19 cellular contexts compared by ENCODE assay signal in the genomic region with DNA sequence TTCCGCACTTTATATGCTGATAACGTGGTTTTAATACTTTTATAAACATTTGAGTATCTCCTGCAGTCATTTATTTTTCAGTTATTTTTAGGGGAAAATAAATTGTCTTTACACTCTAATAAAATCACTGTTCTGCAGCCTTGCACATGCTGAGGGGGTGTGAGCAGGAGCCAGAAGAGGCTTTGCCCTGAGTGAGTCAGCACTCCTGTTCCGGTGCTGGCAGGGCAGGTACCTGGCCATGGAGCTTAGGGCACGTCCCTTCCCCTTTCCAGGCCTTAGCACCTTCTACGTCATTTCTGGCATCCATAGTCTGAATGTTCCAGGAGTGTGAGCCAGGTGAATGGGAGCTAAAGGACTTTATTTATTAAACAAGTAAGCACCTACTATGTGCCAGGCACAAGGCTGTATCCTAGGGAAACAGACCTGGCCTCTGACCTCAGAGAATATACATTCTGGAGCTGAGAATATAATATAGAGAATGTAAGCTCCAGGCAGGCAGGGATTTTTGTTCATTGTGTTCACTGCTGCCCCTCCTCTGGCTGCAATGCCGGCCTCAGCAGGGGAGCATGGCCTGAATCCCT.
DNase-seq lines count a peak whose midpoint lies in the region; ATAC-seq and TF ChIP-seq lines count a peak whose summit lies in the region.
"Had no signal": no experiment of that assay in that cellular context is flagged by ENCODE, and none has a peak within 500 bp of the region (broad histone marks: within the 10 kb centered on the region; RNA-seq: fewer than 3 reads in every experiment).

No MANE protein-coding gene starts in this region.

- peak overlapping the region; percentile 66 for H3K27ac ChIP-seq in PC-9
- no peak overlapping the region for H3K27ac ChIP-seq in foreskin keratinocyte
- H3K27ac ChIP-seq: 22Rv1, SK-N-MC, testis had no signal

- H3K27ac Mint-ChIP-seq in endothelial cell (ENCODE audit: unreplicated experiment) = no peak overlapping the region

- no peak overlapping the region for H2AFZ ChIP-seq in PC-9

- no peaks in the 10 kb centered on the region for H3K27me3 Mint-ChIP-seq in endothelial cell (ENCODE audit: unreplicated experiment)

- H3K79me2 ChIP-seq in PC-9 (ENCODE audit: low read depth) = no peaks in the 10 kb centered on the region

- peaks cover 8% of the 10 kb centered on the region for H3K4me1 Mint-ChIP-seq in endothelial cell (ENCODE audit: unreplicated experiment)

- H3K4me2 ChIP-seq in PC-9 = peak overlapping the region; percentile 55

- H3F3A ChIP-seq in PC-9 (ENCODE audit: insufficient read depth, low read depth) = 0 out of 2 replicates have a peak, but pooled peaks cover 6% of the 10 kb centered on the region

- intact Hi-C loops in PC-9 (cut with micrococcal nuclease; ENCODE audit: unreplicated experiment) = no loop called here

- H3K9me3 ChIP-seq in PC-9 (ENCODE audit: insufficient read depth, low read depth) = no peaks in the 10 kb centered on the region
- H3K9me3 ChIP-seq: testis had no signal

- H3K4me3 ChIP-seq in PC-9 = no peak overlapping the region
- H3K4me3 ChIP-seq: SK-N-MC, testis had no signal

- no peak overlapping the region for H3K4me3 Mint-ChIP-seq in endothelial cell (ENCODE audit: unreplicated experiment)
- H3K4me3 Mint-ChIP-seq: nephron progenitor cell had no signal

- CTCF ChIA-PET in PC-9 (lab: Charles Lee) = interaction anchor here (0.8 kb wide), 1 partner anchor 472 kb away, joined by 4 read pairs; no protein-coding TSS in a partner anchor

- H3K36me3 ChIP-seq in PC-9 (ENCODE audit: low read depth) = no peaks in the 10 kb centered on the region

- peaks cover 27% of the 10 kb centered on the region for H3K4me1 ChIP-seq in PC-9 (replicated peaks; ENCODE audit: insufficient read depth)
- H3K4me1 ChIP-seq in foreskin keratinocyte = peaks cover 13% of the 10 kb centered on the region
- H3K4me1 ChIP-seq: testis had no signal

- H3K9me2 ChIP-seq in PC-9 (ENCODE audit: insufficient read depth) = no peaks in the 10 kb centered on the region

- POLR2A ChIA-PET in PC-9 (lab: Charles Lee; ENCODE audit: unreplicated experiment) = interaction anchor here (0.8 kb wide), 1 partner anchor 71 kb away, joined by 5 read pairs; no protein-coding TSS in a partner anchor

- DNase-seq in DMS53 (lab: John Stamatoyannopoulos, UW) (peak; percentile 23), DMS53 treated with DMSO at 0.1 percent for 48 hours (lab: John Stamatoyannopoulos, UW; ENCODE audit: unreplicated experiment) (no peak), PC-9 (peak; percentile 65 to 69), foreskin keratinocyte (peak; percentile 33 to 66), renal cortical epithelial cell (ENCODE audit: low read depth) (peak; percentile 85), endothelial cell (ENCODE audit: low spot score) (no peak), GM20000 (ENCODE audit: low spot score) (no peak)
- DNase-seq in stimulated activated naive CD4-positive, alpha-beta T cell (lab: John Stamatoyannopoulos, UW) = no peak
- DNase-seq: activated CD4-positive, CD25-positive, alpha-beta regulatory T cell; activated gamma-delta T cell treated with Interleukin-2 at 50 U/mL for 16 hours; central memory CD4-positive, alpha-beta T cell; KBM-7; NCI-H2081 treated with DMSO at 0.1 percent for 48 hours; NCI-H526; nephron progenitor cell; T-helper 9 cell; testis had no signal

- H3K36me3 Mint-ChIP-seq in endothelial cell (ENCODE audit: low read depth, unreplicated experiment) = no peaks in the 10 kb centered on the region

- H3K9me3 Mint-ChIP-seq in endothelial cell (ENCODE audit: unreplicated experiment) = no peaks in the 10 kb centered on the region
- H3K9me3 Mint-ChIP-seq: nephron progenitor cell had no signal

- H3K27me3 ChIP-seq in PC-9 (ENCODE audit: insufficient read depth, low read depth) (no peaks in the 10 kb centered on the region), foreskin keratinocyte (no peaks in the 10 kb centered on the region)
- H3K27me3 ChIP-seq: testis had no signal

- no TSS peak for BruUV-seq in PC-9 (replicated peaks; lab: Mats Ljungman, UMichigan)

- no peaks in the 10 kb centered on the region for H4K20me1 ChIP-seq in PC-9 (ENCODE audit: insufficient read depth)

- peak; percentile 75 for ATAC-seq in foreskin keratinocyte

- TF ChIP-seq CTCF in PC-9 (conservative IDR thresholded peaks at IDR 0.05) (no peak), foreskin keratinocyte (conservative IDR thresholded peaks at IDR 0.05) (no peak), endothelial cell (IDR thresholded peaks at IDR 0.05; ENCODE audit: unreplicated experiment) (no peak), GM20000 (IDR thresholded peaks at IDR 0.05; ENCODE audit: extremely low read depth, missing control alignments) (no peak)

Comparison
In these comparisons a context has a peak if more than half of its experiments do, and no peak if none do; other contexts are left out.
1. DNase-seq: peak in DMS53 (single experiment), PC-9 (2 of 2), foreskin keratinocyte (2 of 2) and renal cortical epithelial cell (single experiment); none in DMS53 treated with DMSO at 0.1 percent for 48 hours (single experiment), stimulated activated naive CD4-positive, alpha-beta T cell (0 of 6), endothelial cell (single experiment) and GM20000 (single experiment).